9 cellular contexts compared by ENCODE assay signal in genomic region chr10:67780759-67781538, GRCh38. TPM values are rescaled to one million over a fixed set of nuclear protein-coding genes. Genes with fewer than 3 reads are reported as not detected.
DNase-seq lines count a peak whose midpoint lies in the region; ATAC-seq and TF ChIP-seq lines count a peak whose summit lies in the region.
"Had no signal": no experiment of that assay in that cellular context is flagged by ENCODE, and none has a peak within 500 bp of the region (broad histone marks: within the 10 kb centered on the region; RNA-seq: fewer than 3 reads in every experiment).

No MANE protein-coding gene starts in this region.

- H3K27me3 ChIP-seq in SU-DHL-6 (ENCODE audit: low read length) (no peaks in the 10 kb centered on the region), vagina (no peaks in the 10 kb centered on the region), hepatocyte (no peaks in the 10 kb centered on the region)
- H3K27me3 ChIP-seq: neutrophil had no signal

- H3K36me3 ChIP-seq in SU-DHL-6 (ENCODE audit: low read length) = no peaks in the 10 kb centered on the region
- H3K36me3 ChIP-seq in vagina = no peaks in the 10 kb centered on the region
- no peaks in the 10 kb centered on the region for H3K36me3 ChIP-seq in hepatocyte (replicated peaks; ENCODE audit: insufficient read depth, low read depth)
- H3K36me3 ChIP-seq: neutrophil had no signal

- no peak for DNase-seq in vagina (ENCODE audit: extremely low spot score in 2 of 2)
- no peak for DNase-seq in hepatocyte (ENCODE audit: low spot score)
- no peak for DNase-seq in left lobe of liver (ENCODE audit: low spot score)
- DNase-seq in NCI-H2029 (lab: John Stamatoyannopoulos, UW) = no peak

- WGBS in hepatocyte (ENCODE audit: low lambda C conversion rate, missing lambda C conversion rate) = 47% methylated on average over 4 of the region's 4 CpGs

- H3K9ac ChIP-seq in SU-DHL-6 (ENCODE audit: low read length) = peak overlapping the region; percentile 13; the same call in 1 of the 2 replicates

- no peak for TF ChIP-seq CTCF in SU-DHL-6 (IDR thresholded peaks at IDR 0.05; ENCODE audit: insufficient read depth, low read length, poor library complexity, severe bottlenecking)
- TF ChIP-seq CTCF in vagina (IDR thresholded peaks at IDR 0.05) = no peak
- TF ChIP-seq CTCF in hepatocyte (IDR thresholded peaks at IDR 0.05; ENCODE audit: poor library complexity) = no peak

- H3K4me1 ChIP-seq in vagina (no peaks in the 10 kb centered on the region), hepatocyte (ENCODE audit: insufficient read depth) (no peaks in the 10 kb centered on the region)

- no peak for TF ChIP-seq POLR2A in vagina (IDR thresholded peaks at IDR 0.05)

- H3K4me3 ChIP-seq in SU-DHL-6 (ENCODE audit: insufficient read depth, low read length, poor library complexity, severe bottlenecking) (no peak overlapping the region), vagina (no peak overlapping the region), hepatocyte (no peak overlapping the region)

- peak overlapping the region; percentile 58 for H3K4me2 ChIP-seq in SU-DHL-6 (ENCODE audit: low read depth, low read length, poor library complexity, severe bottlenecking)
- H3K4me2 ChIP-seq in hepatocyte = no peak overlapping the region

- no peaks in the 10 kb centered on the region for H3K9me3 ChIP-seq in SU-DHL-6 (ENCODE audit: insufficient read depth, low read length)
- no peaks in the 10 kb centered on the region for H3K9me3 ChIP-seq in vagina
- no peaks in the 10 kb centered on the region for H3K9me3 ChIP-seq in hepatocyte (ENCODE audit: low read depth)
- H3K9me3 ChIP-seq: neutrophil had no signal

- H2AFZ ChIP-seq in SU-DHL-6 (ENCODE audit: low read depth, low read length, severe bottlenecking) (peak overlapping the region; percentile 42), hepatocyte (no peak overlapping the region)

- intact Hi-C loops in vagina (cut with DNase I) = loop anchor here (10.0 kb wide), 1 partner anchor 116 kb away; no protein-coding TSS in a partner anchor

- H3K9me2 ChIP-seq in SU-DHL-6 (replicated peaks; ENCODE audit: insufficient read depth, low read length) = no peaks in the 10 kb centered on the region
- H3K9me2 ChIP-seq in hepatocyte (replicated peaks; ENCODE audit: insufficient read depth) = no peaks in the 10 kb centered on the region

- H3F3A ChIP-seq in SU-DHL-6 (ENCODE audit: insufficient read depth) = peaks cover 16% of the 10 kb centered on the region

- H3K27ac ChIP-seq in SU-DHL-6 (ENCODE audit: low read depth, low read length) (peak overlapping the region; percentile 85), vagina (no peak overlapping the region), hepatocyte (no peak overlapping the region)
- H3K27ac ChIP-seq: neutrophil had no signal

- ATAC-seq in GM18867 (IDR thresholded peaks at IDR 0.05; ENCODE audit: unreplicated experiment) (peak; percentile 90), GM21529 (IDR thresholded peaks at IDR 0.05; ENCODE audit: unreplicated experiment) (peak; percentile 81), HG03103 (IDR thresholded peaks at IDR 0.05; ENCODE audit: low read depth, unreplicated experiment) (peak; percentile 64), left lobe of liver (no peak)

- H3K79me2 ChIP-seq in SU-DHL-6 (ENCODE audit: insufficient read depth, low read length) (no peaks in the 10 kb centered on the region), hepatocyte (no peaks in the 10 kb centered on the region)

- H4K20me1 ChIP-seq in SU-DHL-6 (ENCODE audit: low read depth, low read length) (no peaks in the 10 kb centered on the region), hepatocyte (ENCODE audit: insufficient read depth, poor library complexity, severe bottlenecking) (no peaks in the 10 kb centered on the region)

RNA-seq across cellular contexts. Expression of gene DNAJC12, which starts 57.0 kb away (rescaled TPM):
- total RNA-seq in vagina (2.7 TPM), hepatocyte (13.4 and 16.7 TPM in 2 replicates), left lobe of liver (14.3 TPM)
- polyA plus RNA-seq in hepatocyte = 6.2 and 8.1 TPM in 2 replicates
